In genomic region chr12:116423053-116423452, GRCh38 we compare ENCODE assay signal across 21 cellular contexts.
A peak's percentile ranks its signal among the peaks of the same experiment; 100 is the strongest.
DNase-seq lines count a peak whose midpoint lies in the region; ATAC-seq, FAIRE-seq and TF ChIP-seq lines count a peak whose summit lies in the region.
"Had no signal": no experiment of that assay in that cellular context is flagged by ENCODE, and none has a peak within 500 bp of the region (broad histone marks: within the 10 kb centered on the region; RNA-seq: fewer than 3 reads in every experiment).

No MANE protein-coding gene starts in this region.

- H3K9ac ChIP-seq in GM23248 = peak overlapping the region; percentile 30; the same call in 1 of the 2 replicates
- H3K9ac ChIP-seq: parathyroid adenoma had no signal

- intact Hi-C loops in body of pancreas (cut with DNase I) = no loop called here
- intact Hi-C loops in activated CD4-positive, alpha-beta T cell treated with anti-CD3 and anti-CD28 coated beads for 36 hours (cut with DNase I, micrococcal nuclease) = no loop called here

- DNase-seq in GM23248 = peak; percentile 85
- DNase-seq in body of pancreas = peak in 1 of 4 donors; percentile 24
- DNase-seq in hepatic stellate cell (ENCODE audit: low spot score) = peak; percentile 89
- DNase-seq in HAP-1 (ENCODE audit: low spot score in 2 of 2) = no peak
- DNase-seq in T-helper 2 cell treated with Interferon-gamma antibody and Interleukin-4, amounts not matched to agents 5 μg/mL and 100 μg/mL, for 36 hours (ENCODE audit: low spot score) = no peak
- DNase-seq in activated CD4-positive, alpha-beta T cell treated with anti-CD3 and anti-CD28 coated beads for 36 hours = no peak
- no peak for DNase-seq in activated naive CD8-positive, alpha-beta T cell treated with anti-CD3 and anti-CD28 coated beads, Interleukin-2, amount 50 U/mL, for 24 hours
- DNase-seq: activated CD8-positive, alpha-beta memory T cell treated with anti-CD3 and anti-CD28 coated beads, Interleukin-2, amount 10 ng/mL, durations not matched to agents 7 days and 5 days; cortex of kidney; DMS79 treated with DMSO at 0.1 percent for 48 hours; heart right ventricle; NCI-H1417; NCI-H69; SHP77 had no signal

- CTCF ChIA-PET in activated CD4-positive, alpha-beta T cell treated with anti-CD3 and anti-CD28 coated beads for 36 hours (lab: Charles Lee) = no interaction called here

- TF ChIP-seq POLR2A in body of pancreas (IDR thresholded peaks at IDR 0.05) = no peak

- in situ Hi-C loops in GM23248 (cut with MboI) (no loop called here), HAP-1 (cut with MboI; ENCODE audit: low sequenced_read_pairs) (no loop called here)

- no peak overlapping the region for H3K4me3 ChIP-seq in GM23248
- H3K4me3 ChIP-seq in body of pancreas = no peak overlapping the region
- H3K4me3 ChIP-seq in HAP-1 = no peak overlapping the region
- H3K4me3 ChIP-seq: heart right ventricle, lung had no signal

- TF ChIP-seq CTCF in body of pancreas (IDR thresholded peaks at IDR 0.05) = no peak

- H3K27ac ChIP-seq in GM23248 (peak overlapping the region; percentile 49), body of pancreas (no peak overlapping the region)
- H3K27ac ChIP-seq: heart right ventricle, parathyroid adenoma had no signal

- H3K27me3 ChIP-seq in GM23248 (replicated peaks; ENCODE audit: insufficient read depth) = no peaks in the 10 kb centered on the region
- no peaks in the 10 kb centered on the region for H3K27me3 ChIP-seq in body of pancreas
- H3K27me3 ChIP-seq in HAP-1 (ENCODE audit: low read depth) = no peaks in the 10 kb centered on the region

- no peaks in the 10 kb centered on the region for H3K36me3 ChIP-seq in GM23248 (ENCODE audit: low read depth)
- no peaks in the 10 kb centered on the region for H3K36me3 ChIP-seq in body of pancreas (replicated peaks in 1 of 2; ENCODE audit: insufficient read depth in 1 of 2, low read depth in 2 of 2)
- H3K36me3 ChIP-seq in HAP-1 (replicated peaks) = peaks cover 4% of the 10 kb centered on the region; the same call in 1 of the 2 replicates
- H3K36me3 ChIP-seq: heart right ventricle had no signal

- FAIRE-seq in A204.1 (lab: Jason Lieb, UNC) = peak; percentile 3
- FAIRE-seq: GM18507, TTC549 had no signal

- ATAC-seq in body of pancreas = peak; percentile 27
- ATAC-seq in activated CD4-positive, alpha-beta T cell treated with anti-CD3 and anti-CD28 coated beads for 36 hours = no peak
- no peak for ATAC-seq in activated naive CD8-positive, alpha-beta T cell treated with anti-CD3 and anti-CD28 coated beads, Interleukin-2, amount 50 U/mL, for 24 hours
- ATAC-seq: activated CD8-positive, alpha-beta memory T cell treated with anti-CD3 and anti-CD28 coated beads, Interleukin-2, amount 10 ng/mL, durations not matched to agents 7 days and 5 days; activated naive CD4-positive, alpha-beta T cell treated with anti-CD3 and anti-CD28 coated beads, Interleukin-2, amount 50 U/mL, for 72 hours had no signal

- peak overlapping the region; percentile 27 for H3K4me2 ChIP-seq in GM23248 (ENCODE audit: unreplicated experiment)

- H3K27me3 Mint-ChIP-seq in T-helper 2 cell treated with Interferon-gamma antibody and Interleukin-4, amounts not matched to agents 5 μg/mL and 100 μg/mL, for 36 hours (ENCODE audit: low read depth) = peaks cover 2% of the 10 kb centered on the region
- no peaks in the 10 kb centered on the region for H3K27me3 Mint-ChIP-seq in activated CD4-positive, alpha-beta T cell treated with anti-CD3 and anti-CD28 coated beads for 36 hours
- H3K27me3 Mint-ChIP-seq in activated naive CD8-positive, alpha-beta T cell treated with anti-CD3 and anti-CD28 coated beads, Interleukin-2, amount 50 U/mL, for 24 hours = no peaks in the 10 kb centered on the region
- H3K27me3 Mint-ChIP-seq: activated CD8-positive, alpha-beta memory T cell treated with anti-CD3 and anti-CD28 coated beads, Interleukin-2, amount 10 ng/mL, durations not matched to agents 7 days and 5 days; B cell had no signal

- POLR2A ChIA-PET in activated CD4-positive, alpha-beta T cell treated with anti-CD3 and anti-CD28 coated beads for 36 hours (lab: Charles Lee) = no interaction called here

- 5% methylated on average over 4 of the region's 4 CpGs for WGBS in GM23248 (ENCODE audit: low coverage in 1 of 2, low lambda C conversion rate in 2 of 2, missing lambda C conversion rate in 2 of 2), 2 experiments
- 59 to 76% methylated on average over 4 of the region's 4 CpGs for WGBS in body of pancreas, 2 donors

- no peak overlapping the region for H3K27ac Mint-ChIP-seq in T-helper 2 cell treated with Interferon-gamma antibody and Interleukin-4, amounts not matched to agents 5 μg/mL and 100 μg/mL, for 36 hours
- H3K27ac Mint-ChIP-seq in activated CD4-positive, alpha-beta T cell treated with anti-CD3 and anti-CD28 coated beads for 36 hours = no peak overlapping the region
- H3K27ac Mint-ChIP-seq in activated naive CD8-positive, alpha-beta T cell treated with anti-CD3 and anti-CD28 coated beads, Interleukin-2, amount 50 U/mL, for 24 hours = no peak overlapping the region
- H3K27ac Mint-ChIP-seq: activated CD8-positive, alpha-beta memory T cell treated with anti-CD3 and anti-CD28 coated beads, Interleukin-2, amount 10 ng/mL, durations not matched to agents 7 days and 5 days; activated naive CD4-positive, alpha-beta T cell treated with anti-CD3 and anti-CD28 coated beads, Interleukin-2, amount 50 U/mL, for 72 hours; B cell had no signal

- H3K36me3 Mint-ChIP-seq in T-helper 2 cell treated with Interferon-gamma antibody and Interleukin-4, amounts not matched to agents 5 μg/mL and 100 μg/mL, for 36 hours (ENCODE audit: low read depth) = no peaks in the 10 kb centered on the region
- no peaks in the 10 kb centered on the region for H3K36me3 Mint-ChIP-seq in activated CD4-positive, alpha-beta T cell treated with anti-CD3 and anti-CD28 coated beads for 36 hours (ENCODE audit: low read depth)
- no peaks in the 10 kb centered on the region for H3K36me3 Mint-ChIP-seq in activated naive CD8-positive, alpha-beta T cell treated with anti-CD3 and anti-CD28 coated beads, Interleukin-2, amount 50 U/mL, for 24 hours (ENCODE audit: low read depth)

- H3K4me1 ChIP-seq in GM23248 (ENCODE audit: insufficient read depth) = peaks cover 31% of the 10 kb centered on the region
- no peaks in the 10 kb centered on the region for H3K4me1 ChIP-seq in body of pancreas
- peaks cover 23% of the 10 kb centered on the region for H3K4me1 ChIP-seq in HAP-1
- H3K4me1 ChIP-seq: heart right ventricle, parathyroid adenoma had no signal

- H3K4me3 Mint-ChIP-seq in T-helper 2 cell treated with Interferon-gamma antibody and Interleukin-4, amounts not matched to agents 5 μg/mL and 100 μg/mL, for 36 hours = no peak overlapping the region
- H3K4me3 Mint-ChIP-seq in activated CD4-positive, alpha-beta T cell treated with anti-CD3 and anti-CD28 coated beads for 36 hours = no peak overlapping the region
- no peak overlapping the region for H3K4me3 Mint-ChIP-seq in activated naive CD8-positive, alpha-beta T cell treated with anti-CD3 and anti-CD28 coated beads, Interleukin-2, amount 50 U/mL, for 24 hours
- H3K4me3 Mint-ChIP-seq: activated CD8-positive, alpha-beta memory T cell treated with anti-CD3 and anti-CD28 coated beads, Interleukin-2, amount 10 ng/mL, durations not matched to agents 7 days and 5 days; B cell had no signal

- H3K9me3 ChIP-seq in GM23248 (ENCODE audit: low read depth) (no peaks in the 10 kb centered on the region), body of pancreas (no peaks in the 10 kb centered on the region), HAP-1 (0 out of 2 replicates have a peak, but pooled peaks cover 3% of the 10 kb centered on the region)

- no peaks in the 10 kb centered on the region for H3K9me2 ChIP-seq in GM23248 (ENCODE audit: insufficient read depth)

- no peaks in the 10 kb centered on the region for H3K4me1 Mint-ChIP-seq in T-helper 2 cell treated with Interferon-gamma antibody and Interleukin-4, amounts not matched to agents 5 μg/mL and 100 μg/mL, for 36 hours (ENCODE audit: low read depth)
- H3K4me1 Mint-ChIP-seq in activated CD4-positive, alpha-beta T cell treated with anti-CD3 and anti-CD28 coated beads for 36 hours = no peaks in the 10 kb centered on the region
- H3K4me1 Mint-ChIP-seq in activated naive CD8-positive, alpha-beta T cell treated with anti-CD3 and anti-CD28 coated beads, Interleukin-2, amount 50 U/mL, for 24 hours = no peaks in the 10 kb centered on the region
- H3K4me1 Mint-ChIP-seq: activated CD8-positive, alpha-beta memory T cell treated with anti-CD3 and anti-CD28 coated beads, Interleukin-2, amount 10 ng/mL, durations not matched to agents 7 days and 5 days; B cell had no signal

- H2AFZ ChIP-seq in GM23248 = peak overlapping the region; percentile 58
- H2AFZ ChIP-seq: parathyroid adenoma had no signal

- H3K79me2 ChIP-seq in GM23248 (ENCODE audit: insufficient read depth) = no peaks in the 10 kb centered on the region
- H3K79me2 ChIP-seq: parathyroid adenoma had no signal

- peaks cover 30% of the 10 kb centered on the region for H3F3A ChIP-seq in GM23248 (ENCODE audit: insufficient read depth)

- no peaks in the 10 kb centered on the region for H4K20me1 ChIP-seq in GM23248 (ENCODE audit: insufficient read depth)

- peaks cover 6% of the 10 kb centered on the region for H3K9me3 Mint-ChIP-seq in T-helper 2 cell treated with Interferon-gamma antibody and Interleukin-4, amounts not matched to agents 5 μg/mL and 100 μg/mL, for 36 hours
- peaks cover 4% of the 10 kb centered on the region for H3K9me3 Mint-ChIP-seq in activated CD4-positive, alpha-beta T cell treated with anti-CD3 and anti-CD28 coated beads for 36 hours (ENCODE audit: low read depth)
- no peaks in the 10 kb centered on the region for H3K9me3 Mint-ChIP-seq in activated naive CD8-positive, alpha-beta T cell treated with anti-CD3 and anti-CD28 coated beads, Interleukin-2, amount 50 U/mL, for 24 hours

Comparison
In these comparisons a context has a peak if more than half of its experiments do, and no peak if none do; other contexts are left out.
1. DNase-seq: peak in GM23248 (single experiment) and hepatic stellate cell (single experiment); none in HAP-1 (0 of 2), T-helper 2 cell treated with Interferon-gamma antibody and Interleukin-4, amounts not matched to agents 5 μg/mL and 100 μg/mL, for 36 hours (single experiment), activated CD4-positive, alpha-beta T cell treated with anti-CD3 and anti-CD28 coated beads for 36 hours (single experiment) and activated naive CD8-positive, alpha-beta T cell treated with anti-CD3 and anti-CD28 coated beads, Interleukin-2, amount 50 U/mL, for 24 hours (single experiment).